In the genomic region with DNA sequence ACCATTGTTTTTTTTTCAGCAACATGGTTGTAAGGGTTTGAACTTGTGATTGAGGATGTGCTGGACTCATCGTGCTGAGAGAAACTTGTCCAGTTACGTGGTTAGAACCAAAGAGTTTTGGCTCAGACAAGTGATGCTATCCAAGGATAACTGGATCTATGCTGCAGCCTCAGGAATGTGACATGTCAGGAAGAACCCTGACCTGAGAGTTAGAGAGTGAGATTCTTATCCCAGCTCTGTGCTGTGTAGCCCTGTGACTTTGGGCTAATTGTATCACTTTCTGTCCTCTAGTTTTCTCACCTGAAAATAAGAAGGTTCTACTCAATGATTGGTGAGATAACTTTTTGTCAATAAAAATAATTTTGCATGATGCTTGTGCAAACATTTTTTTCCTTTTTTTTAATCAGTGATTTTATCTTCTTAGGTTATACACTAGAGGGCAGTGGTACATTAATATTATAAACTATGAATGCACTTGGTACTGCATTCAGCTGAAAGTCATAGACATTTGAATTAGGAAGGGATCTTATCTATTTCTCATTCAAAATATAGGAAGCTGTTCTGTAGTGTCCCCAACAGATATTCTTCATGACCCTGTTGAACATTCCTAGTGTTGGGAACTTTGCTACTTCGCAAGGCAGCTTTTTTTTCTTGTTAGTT, we compare ENCODE assay signal across 9 cellular contexts.
A peak's percentile ranks its signal among the peaks of the same experiment; 100 is the strongest.
DNase-seq lines count a peak whose midpoint lies in the region; ATAC-seq and TF ChIP-seq lines count a peak whose summit lies in the region.
"Had no signal": no experiment of that assay in that cellular context is flagged by ENCODE, and none has a peak within 500 bp of the region (broad histone marks: within the 10 kb centered on the region; RNA-seq: fewer than 3 reads in every experiment).

No MANE protein-coding gene starts in this region.

- H3K27ac Mint-ChIP-seq in MCF 10A (ENCODE audit: low read depth, unreplicated experiment) (no peak overlapping the region), endothelial cell (ENCODE audit: unreplicated experiment) (no peak overlapping the region)
- H3K27ac Mint-ChIP-seq in activated naive CD8-positive, alpha-beta T cell treated with anti-CD3 and anti-CD28 coated beads for 36 hours = no peak overlapping the region

- CTCF ChIA-PET in MCF 10A (lab: Yijun Ruan, JAX) = interaction anchor here (0.6 to 3.0 kb wide), 24 partner anchors 8 to 1655 kb away, joined by 3 to 20 read pairs (median 3); no protein-coding TSS in a partner anchor

- H3K27me3 Mint-ChIP-seq in MCF 10A (ENCODE audit: insufficient read depth, unreplicated experiment) (peaks cover 27% of the 10 kb centered on the region), endothelial cell (ENCODE audit: unreplicated experiment) (no peaks in the 10 kb centered on the region)
- H3K27me3 Mint-ChIP-seq in activated naive CD8-positive, alpha-beta T cell treated with anti-CD3 and anti-CD28 coated beads for 36 hours = peaks cover 10% of the 10 kb centered on the region

- TF ChIP-seq CTCF in MCF 10A (IDR thresholded peaks at IDR 0.05; ENCODE audit: unreplicated experiment) (peak; percentile 41), breast epithelium (IDR thresholded peaks at IDR 0.05) (peak in 1 of 3 donors; percentile 31), endothelial cell (IDR thresholded peaks at IDR 0.05; ENCODE audit: unreplicated experiment) (peak; percentile 35), tibial artery (IDR thresholded peaks at IDR 0.05) (peak; percentile 27 to 33)

- no peaks in the 10 kb centered on the region for H3K4me1 ChIP-seq in breast epithelium
- no peaks in the 10 kb centered on the region for H3K4me1 ChIP-seq in tibial artery

- H3K9me3 ChIP-seq in breast epithelium (no peaks in the 10 kb centered on the region), tibial artery (no peaks in the 10 kb centered on the region)

- intact Hi-C loops in MCF 10A (cut with micrococcal nuclease) = loop anchor here (5.0 kb wide), 1 partner anchor 294 kb away; no protein-coding TSS in a partner anchor
- intact Hi-C loops in breast epithelium (cut with DNase I; ENCODE audit: low total_unique reads) = no loop called here
- intact Hi-C loops in tibial artery (cut with DNase I; ENCODE audit: low total_unique reads) = no loop called here

- no TSS peak for BruUV-seq in MCF 10A (replicated peaks; lab: Mats Ljungman, UMichigan)

- no peak for ATAC-seq in HG02884 (IDR thresholded peaks at IDR 0.05; ENCODE audit: unreplicated experiment)

- H3K36me3 Mint-ChIP-seq in MCF 10A (ENCODE audit: insufficient read depth, unreplicated experiment) (no peaks in the 10 kb centered on the region), endothelial cell (ENCODE audit: low read depth, unreplicated experiment) (no peaks in the 10 kb centered on the region)
- no peaks in the 10 kb centered on the region for H3K36me3 Mint-ChIP-seq in activated naive CD8-positive, alpha-beta T cell treated with anti-CD3 and anti-CD28 coated beads for 36 hours

- H3K27ac ChIP-seq in breast epithelium (no peak overlapping the region), tibial artery (no peak overlapping the region)

- H3K4me3 ChIP-seq in breast epithelium = no peak overlapping the region
- H3K4me3 ChIP-seq in tibial artery = no peak overlapping the region

- H3K9me3 Mint-ChIP-seq in MCF 10A (ENCODE audit: unreplicated experiment) = no peaks in the 10 kb centered on the region
- H3K9me3 Mint-ChIP-seq in endothelial cell (ENCODE audit: unreplicated experiment) = no peaks in the 10 kb centered on the region
- no peaks in the 10 kb centered on the region for H3K9me3 Mint-ChIP-seq in activated naive CD8-positive, alpha-beta T cell treated with anti-CD3 and anti-CD28 coated beads for 36 hours

- H3K27me3 ChIP-seq in breast epithelium = no peaks in the 10 kb centered on the region
- no peaks in the 10 kb centered on the region for H3K27me3 ChIP-seq in tibial artery

- no peak for TF ChIP-seq POLR2A in breast epithelium (IDR thresholded peaks at IDR 0.05)

- H3K4me3 Mint-ChIP-seq in MCF 10A (ENCODE audit: unreplicated experiment) = no peak overlapping the region
- no peak overlapping the region for H3K4me3 Mint-ChIP-seq in endothelial cell (ENCODE audit: unreplicated experiment)
- H3K4me3 Mint-ChIP-seq in activated naive CD8-positive, alpha-beta T cell treated with anti-CD3 and anti-CD28 coated beads for 36 hours = no peak overlapping the region

- DNase-seq in MCF 10A (ENCODE audit: unreplicated experiment) = peak; percentile 24
- no peak for DNase-seq in breast epithelium (ENCODE audit: low spot score in 2 of 2)
- peak; percentile 36 for DNase-seq in NCI-H774 (lab: John Stamatoyannopoulos, UW)
- no peak for DNase-seq in endothelial cell (ENCODE audit: low spot score)
- DNase-seq in tibial artery = no peak
- no peak for DNase-seq in HuH-7 (ENCODE audit: low spot score)
- DNase-seq in activated naive CD8-positive, alpha-beta T cell treated with anti-CD3 and anti-CD28 coated beads for 36 hours = no peak
- DNase-seq: activated T-cell treated with anti-CD3 and anti-CD28 coated beads, Interleukin-2, amount 50 U/mL, for 1 hour had no signal

- H3K4me1 Mint-ChIP-seq in MCF 10A (ENCODE audit: insufficient read depth, unreplicated experiment) (no peaks in the 10 kb centered on the region), endothelial cell (ENCODE audit: unreplicated experiment) (peaks cover 10% of the 10 kb centered on the region)
- H3K4me1 Mint-ChIP-seq in activated naive CD8-positive, alpha-beta T cell treated with anti-CD3 and anti-CD28 coated beads for 36 hours = no peaks in the 10 kb centered on the region

- POLR2A ChIA-PET in MCF 10A (lab: Yijun Ruan, JAX) = no interaction called here

- H3K36me3 ChIP-seq in breast epithelium (no peaks in the 10 kb centered on the region), tibial artery (no peaks in the 10 kb centered on the region)

Comparison
In these comparisons a context has a peak if more than half of its experiments do, and no peak if none do; other contexts are left out.
1. DNase-seq: peak in MCF 10A (single experiment) and NCI-H774 (single experiment); none in breast epithelium (0 of 2), endothelial cell (single experiment), tibial artery (0 of 2), HuH-7 (single experiment) and activated naive CD8-positive, alpha-beta T cell treated with anti-CD3 and anti-CD28 coated beads for 36 hours (single experiment).